In genomic region chr10:10471758-10472157, GRCh38 we compare ENCODE assay signal across 7 cellular contexts.
"Had no signal": no experiment of that assay in that cellular context is flagged by ENCODE, and none has a peak within 500 bp of the region (broad histone marks: within the 10 kb centered on the region; RNA-seq: fewer than 3 reads in every experiment).

No MANE protein-coding gene starts in this region.

- H3K27me3 Mint-ChIP-seq: IgD-negative memory B cell had no signal

- H3K4me1 Mint-ChIP-seq: IgD-negative memory B cell had no signal

- H3K27ac ChIP-seq: HL-60 had no signal

- DNase-seq: IMR-90, KBM-7, KG1 had no signal

- ATAC-seq: HepG2, K562 had no signal

- H3K27ac Mint-ChIP-seq: IgD-negative memory B cell had no signal

- H3K4me3 Mint-ChIP-seq: IgD-negative memory B cell had no signal

- H3K4me3 ChIP-seq: K562 had no signal

- H3K36me3 Mint-ChIP-seq: IgD-negative memory B cell had no signal
